19 cellular contexts compared by ENCODE assay signal in genomic region chr10:75616874-75617478, GRCh38.
DNase-seq lines count a peak whose midpoint lies in the region; ATAC-seq and TF ChIP-seq lines count a peak whose summit lies in the region.
"Had no signal": no experiment of that assay in that cellular context is flagged by ENCODE, and none has a peak within 500 bp of the region (broad histone marks: within the 10 kb centered on the region; RNA-seq: fewer than 3 reads in every experiment).

No MANE protein-coding gene starts in this region.

- no peaks in the 10 kb centered on the region for H3K9me3 ChIP-seq in WERI-Rb-1 (ENCODE audit: severe bottlenecking)
- H3K9me3 ChIP-seq: HAP-1, SJSA1 had no signal

- no peak overlapping the region for H3K27ac ChIP-seq in WERI-Rb-1
- H3K27ac ChIP-seq: C4-2B, SJSA1 had no signal

- TF ChIP-seq CTCF in WERI-Rb-1 (IDR thresholded peaks at IDR 0.05; ENCODE audit: low read depth, low read length) (no peak), HFFc6 (IDR thresholded peaks at IDR 0.05) (no peak)

- H3K27ac Mint-ChIP-seq in HFFc6 = no peak overlapping the region

- H3K27me3 Mint-ChIP-seq in HFFc6 (ENCODE audit: insufficient read depth) = peaks cover 6% of the 10 kb centered on the region; the same call in 1 of the 2 replicates

- no peak overlapping the region for H3K4me3 Mint-ChIP-seq in HFFc6
- H3K4me3 Mint-ChIP-seq: CD8-positive, alpha-beta memory T cell had no signal

- H3K36me3 ChIP-seq in WERI-Rb-1 = no peaks in the 10 kb centered on the region
- H3K36me3 ChIP-seq: HAP-1, SJSA1 had no signal

- H3K4me1 Mint-ChIP-seq in HFFc6 (ENCODE audit: low read depth) = no peaks in the 10 kb centered on the region
- H3K4me1 Mint-ChIP-seq: CD8-positive, alpha-beta memory T cell had no signal

- no peak overlapping the region for H3K4me3 ChIP-seq in WERI-Rb-1 (ENCODE audit: low read depth, low read length)
- H3K4me3 ChIP-seq: HAP-1, SJSA1 had no signal

- H3K9me3 Mint-ChIP-seq in HFFc6 = no peaks in the 10 kb centered on the region

- intact Hi-C loops in left colon (cut with DNase I, micrococcal nuclease) = no loop called here

- no peaks in the 10 kb centered on the region for H3K27me3 ChIP-seq in WERI-Rb-1 (ENCODE audit: insufficient read depth, low read depth, severe bottlenecking)
- H3K27me3 ChIP-seq: SJSA1 had no signal

- peak; percentile 29 for ATAC-seq in left colon
- ATAC-seq in GM18511 (IDR thresholded peaks at IDR 0.05; ENCODE audit: unreplicated experiment) = no peak
- no peak for ATAC-seq in GM21576 (IDR thresholded peaks at IDR 0.05; ENCODE audit: unreplicated experiment)

- H3K36me3 Mint-ChIP-seq in HFFc6 (ENCODE audit: low read depth) = no peaks in the 10 kb centered on the region
- H3K36me3 Mint-ChIP-seq: CD8-positive, alpha-beta memory T cell had no signal

- DNase-seq in NCI-H2171 treated with DMSO at 0.1 percent for 48 hours (lab: John Stamatoyannopoulos, UW) (peak; percentile 7), NCI-H2171 (lab: John Stamatoyannopoulos, UW) (no peak), WERI-Rb-1 (peak; percentile 19), left colon (no peak), HFFc6 (no peak)
- DNase-seq: Calu3; CD8-positive, alpha-beta memory T cell; DMS53; KBM-7; MM.1S; NCI-H1092; NCI-H1436; NCI-H187 treated with DMSO at 0.1 percent for 48 hours; NCI-H524 treated with DMSO at 0.1 percent for 48 hours had no signal

Comparison
In these comparisons a context has a peak if more than half of its experiments do, and no peak if none do; other contexts are left out.
1. DNase-seq: peak in NCI-H2171 treated with DMSO at 0.1 percent for 48 hours (single experiment) and WERI-Rb-1 (single experiment); none in NCI-H2171 (single experiment), left colon (0 of 2) and HFFc6 (single experiment).